ENCODE assay signal across 19 cellular contexts in the genomic region with DNA sequence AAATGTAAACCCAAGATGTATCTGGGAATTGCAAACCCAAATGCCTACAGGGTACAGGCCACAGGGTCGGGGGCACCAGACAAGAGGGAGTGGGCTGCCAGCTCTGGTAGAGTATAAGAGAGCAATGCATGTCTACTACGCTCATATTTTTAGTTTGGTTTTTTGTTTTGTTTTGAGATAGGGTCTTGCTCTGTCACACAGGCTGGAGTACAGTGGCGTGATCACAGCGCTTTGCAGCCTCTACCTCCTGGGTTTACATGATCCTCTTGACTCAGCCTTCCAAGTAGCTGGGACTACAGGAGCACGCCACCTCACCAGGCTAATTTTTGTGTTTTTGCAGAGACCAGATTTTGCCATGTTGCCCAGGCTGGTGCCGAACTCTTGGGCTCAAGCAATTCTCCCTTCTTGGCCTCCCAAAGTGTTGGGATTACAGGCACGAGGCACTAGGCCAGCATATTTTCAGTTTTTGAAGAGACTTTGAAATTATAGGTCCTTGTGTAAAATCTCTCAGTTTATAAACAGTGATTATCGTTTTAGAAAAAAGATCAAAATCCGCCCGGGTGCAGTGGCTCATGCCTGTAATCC. TPM values are rescaled to one million over a fixed set of nuclear protein-coding genes. Genes with fewer than 3 reads are reported as not detected.
DNase-seq lines count a peak whose midpoint lies in the region; ATAC-seq, FAIRE-seq and TF ChIP-seq lines count a peak whose summit lies in the region.
"Had no signal": no experiment of that assay in that cellular context is flagged by ENCODE, and none has a peak within 500 bp of the region (broad histone marks: within the 10 kb centered on the region; RNA-seq: fewer than 3 reads in every experiment).

No MANE protein-coding gene starts in this region.

- no peaks in the 10 kb centered on the region for H3K36me3 ChIP-seq in GM23338 (ENCODE audit: insufficient read depth)
- no peaks in the 10 kb centered on the region for H3K36me3 ChIP-seq in OCI-LY7 (ENCODE audit: insufficient read depth, low read length)
- no peaks in the 10 kb centered on the region for H3K36me3 ChIP-seq in GM12878 (ENCODE audit: control insufficient read depth in 2 of 2, insufficient read depth in 2 of 2, low read length in 1 of 2)
- no peaks in the 10 kb centered on the region for H3K36me3 ChIP-seq in heart right ventricle
- H3K36me3 ChIP-seq: gastroesophageal sphincter had no signal

- TF ChIP-seq POLR2A in GM12878 (IDR thresholded peaks at IDR 0.05; ENCODE audit: low read depth, low read length): no peak

- H3K4me1 ChIP-seq in GM23338 (ENCODE audit: insufficient read depth): no peaks in the 10 kb centered on the region
- no peaks in the 10 kb centered on the region for H3K4me1 ChIP-seq in OCI-LY7 (ENCODE audit: insufficient read depth, low read length, poor library complexity, severe bottlenecking)
- no peaks in the 10 kb centered on the region for H3K4me1 ChIP-seq in GM12878 (ENCODE audit: control insufficient read depth, insufficient read depth, low read length)
- peaks cover 0 to 7% (median 0%) of the 10 kb centered on the region in 9 donors for H3K4me1 ChIP-seq in heart right ventricle

- DNase-seq in GM23338 (ENCODE audit: low spot score) (no peak), OCI-LY7 (ENCODE audit: low spot score) (no peak), GM12878 (ENCODE audit: low read depth, low spot score) (no peak), SHP77 treated with DMSO at 0.1 percent for 48 hours (lab: John Stamatoyannopoulos, UW) (no peak), posterior cingulate gyrus (no peak), heart right ventricle (no peak)
- DNase-seq in stimulated activated naive B cell treated with anti-CD40 and anti-IgM and Interleukin-4, amounts not matched to agents 10 μg/mL and 1 μg/mL and 100 μg/mL, for 72 hours: no peak
- DNase-seq: effector memory CD8-positive, alpha-beta T cell; H7; mesenchymal stem cell; NCI-H1105 treated with DMSO at 0.1 percent for 48 hours; NCI-H2081; NCI-H345; substantia nigra had no signal

- peak; percentile 66 for FAIRE-seq in GM12878 (lab: Jason Lieb, UNC)
- FAIRE-seq: GM18507 had no signal

- H3K4me3 Mint-ChIP-seq in GM23338: no peak overlapping the region
- no peak overlapping the region for H3K4me3 Mint-ChIP-seq in stimulated activated naive B cell treated with anti-CD40 and anti-IgM and Interleukin-4, amounts not matched to agents 10 μg/mL and 1 μg/mL and 100 μg/mL, for 72 hours
- H3K4me3 Mint-ChIP-seq: brain; effector memory CD8-positive, alpha-beta T cell; WTC11 had no signal

- H3K27ac ChIP-seq in GM23338 (ENCODE audit: low read depth) (no peak overlapping the region), OCI-LY7 (ENCODE audit: low read depth, low read length, poor library complexity, severe bottlenecking) (no peak overlapping the region), GM12878 (ENCODE audit: control insufficient read depth, insufficient read depth) (no peak overlapping the region), heart right ventricle (peak overlapping the region in 1 of 10 donors; percentile 1)

- SMC1A ChIA-PET in GM12878 (lab: Charles Lee; ENCODE audit: uncharacterized antibody, unreplicated experiment): interaction anchor here (0.6 to 2.4 kb wide), 4 partner anchors 11 to 309 kb away, joined by 4 to 7 read pairs (median 6); a partner anchor contains a TSS

- H3K9me3 ChIP-seq in OCI-LY7 (ENCODE audit: low read length): peaks cover 12% of the 10 kb centered on the region; the same call in 1 of the 2 replicates
- peaks cover 4% of the 10 kb centered on the region; the same call in 2 of the 3 replicates for H3K9me3 ChIP-seq in GM12878 (replicated peaks; ENCODE audit: control insufficient read depth, insufficient read depth, low read length)
- H3K9me3 ChIP-seq in heart right ventricle: peaks cover 0 to 23% (median 8%) of the 10 kb centered on the region in 11 donors

- CTCF ChIA-PET in OCI-LY7 (lab: Charles Lee; ENCODE audit: unreplicated experiment) (no interaction called here), GM12878 (lab: Yijun Ruan, JAX) (interaction anchor here (1.2 to 1.9 kb wide), 5 partner anchors 10 to 98 kb away, joined by 3 to 8 read pairs (median 4); no protein-coding TSS in a partner anchor)

- H4K20me1 ChIP-seq in GM23338 (replicated peaks; ENCODE audit: insufficient read depth) (no peaks in the 10 kb centered on the region), OCI-LY7 (ENCODE audit: insufficient read depth, low read length) (no peaks in the 10 kb centered on the region), GM12878 (ENCODE audit: control insufficient read depth, insufficient read depth) (no peaks in the 10 kb centered on the region)

- BruUV-seq in OCI-LY7 (replicated peaks; lab: Mats Ljungman, UMichigan): no TSS peak
- BruUV-seq in GM12878 (replicated peaks; lab: Mats Ljungman, UMichigan): no TSS peak

- H3K9ac ChIP-seq in GM12878 (ENCODE audit: control insufficient read depth, insufficient read depth, low read length): no peak overlapping the region

- H3K79me2 ChIP-seq in GM23338 (replicated peaks; ENCODE audit: insufficient read depth) (no peaks in the 10 kb centered on the region), OCI-LY7 (ENCODE audit: insufficient read depth, low read depth, low read length) (no peaks in the 10 kb centered on the region), GM12878 (ENCODE audit: control insufficient read depth, insufficient read depth, low read length) (no peaks in the 10 kb centered on the region)

- TF ChIP-seq CTCF in GM23338 (conservative IDR thresholded peaks at IDR 0.05; ENCODE audit: low read depth in 2 of 2): no peak
- TF ChIP-seq CTCF in OCI-LY7 (conservative IDR thresholded peaks at IDR 0.05; ENCODE audit: low read length): no peak
- TF ChIP-seq CTCF in GM12878 (IDR thresholded peaks at IDR 0.05 in 2 of 3, conservative IDR thresholded peaks at IDR 0.05 in 1 of 3; ENCODE audit: control insufficient read depth in 2 of 3, extremely low read depth in 1 of 3, insufficient read depth in 1 of 3, low read depth in 3 of 3, low read length in 3 of 3): no peak
- no peak for TF ChIP-seq CTCF in heart right ventricle (IDR thresholded peaks at IDR 0.05)

- no peaks in the 10 kb centered on the region for H3F3A ChIP-seq in GM23338 (replicated peaks; ENCODE audit: low read depth)

- 87% methylated on average over 10 of the region's 10 CpGs for WGBS in GM12878 (ENCODE audit: insufficient coverage, insufficient replicate concordance, low lambda C conversion rate, missing lambda C conversion rate)
- WGBS in heart right ventricle, 2 donors: 92 to 96% methylated on average over 10 of the region's 10 CpGs

- H3K27me3 Mint-ChIP-seq in GM23338 (ENCODE audit: insufficient read depth, low read depth, poor library complexity): peaks cover 4% of the 10 kb centered on the region
- H3K27me3 Mint-ChIP-seq in stimulated activated naive B cell treated with anti-CD40 and anti-IgM and Interleukin-4, amounts not matched to agents 10 μg/mL and 1 μg/mL and 100 μg/mL, for 72 hours: peaks cover 4 to 8% of the 10 kb centered on the region in 2 donors

- ATAC-seq in GM23338: no peak
- no peak for ATAC-seq in GM12878
- no peak for ATAC-seq in stimulated activated naive B cell treated with anti-CD40 and anti-IgM and Interleukin-4, amounts not matched to agents 10 μg/mL and 1 μg/mL and 100 μg/mL, for 72 hours (replicated peaks)
- no peak for ATAC-seq in heart right ventricle
- ATAC-seq: effector memory CD8-positive, alpha-beta T cell; esophagus mucosa; WTC11 had no signal

- POLR2A ChIA-PET in OCI-LY7 (lab: Charles Lee) (interaction anchor here (1.0 to 2.1 kb wide), 3 partner anchors 10 to 22 kb away, joined by 3 to 13 read pairs (median 7); a partner anchor contains a TSS), GM12878 (lab: Charles Lee) (interaction anchor here (1.9 kb wide), 1 partner anchor 11 kb away, joined by 4 read pairs; a partner anchor contains a TSS)

- intact Hi-C loops in OCI-LY7 (cut with micrococcal nuclease; ENCODE audit: unreplicated experiment) (no loop called here), GM12878 (cut with micrococcal nuclease; ENCODE audit: unreplicated experiment) (no loop called here), posterior cingulate gyrus (cut with DNase I) (no loop called here), heart right ventricle (cut with DNase I) (no loop called here)

- H3K9me3 Mint-ChIP-seq in GM23338: peaks cover 18% of the 10 kb centered on the region; the same call in 2 of the 3 replicates
- peaks cover 9 to 14% of the 10 kb centered on the region in 2 donors for H3K9me3 Mint-ChIP-seq in stimulated activated naive B cell treated with anti-CD40 and anti-IgM and Interleukin-4, amounts not matched to agents 10 μg/mL and 1 μg/mL and 100 μg/mL, for 72 hours

- H3K27ac Mint-ChIP-seq in GM23338: no peak overlapping the region
- peak overlapping the region; percentile 90 for H3K27ac Mint-ChIP-seq in stimulated activated naive B cell treated with anti-CD40 and anti-IgM and Interleukin-4, amounts not matched to agents 10 μg/mL and 1 μg/mL and 100 μg/mL, for 72 hours
- H3K27ac Mint-ChIP-seq: brain; effector memory CD8-positive, alpha-beta T cell; WTC11 had no signal

- H3K4me3 ChIP-seq in GM23338 (no peak overlapping the region), OCI-LY7 (ENCODE audit: low read depth, low read length, poor library complexity, severe bottlenecking) (no peak overlapping the region), GM12878 (no peak overlapping the region), heart right ventricle (no peak overlapping the region)
- H3K4me3 ChIP-seq: gastroesophageal sphincter had no signal

- RAD21 ChIA-PET in GM12878 (lab: Charles Lee; ENCODE audit: unreplicated experiment): interaction anchor here (2.4 kb wide), 1 partner anchor 12 kb away, joined by 14 read pairs; a partner anchor contains a TSS

- no peak for TF ChIP-seq EP300 in GM12878 (IDR thresholded peaks at IDR 0.05; ENCODE audit: borderline replicate concordance in 1 of 2, control insufficient read depth in 1 of 2, low read depth in 2 of 2, low read length in 2 of 2)

- no peaks in the 10 kb centered on the region for H3K4me1 Mint-ChIP-seq in GM23338
- peaks cover 12 to 14% of the 10 kb centered on the region in 2 donors for H3K4me1 Mint-ChIP-seq in stimulated activated naive B cell treated with anti-CD40 and anti-IgM and Interleukin-4, amounts not matched to agents 10 μg/mL and 1 μg/mL and 100 μg/mL, for 72 hours
- H3K4me1 Mint-ChIP-seq: brain, WTC11 had no signal

- in situ Hi-C loops in GM12878 (cut with MboI): no loop called here

- H2AFZ ChIP-seq in GM23338: peak overlapping the region; percentile 78; the same call in 1 of the 2 replicates
- 0 out of 2 replicates have a peak overlapping the region, but pooled peaks have one; percentile 18 for H2AFZ ChIP-seq in OCI-LY7 (ENCODE audit: low read length)
- H2AFZ ChIP-seq in GM12878 (ENCODE audit: control insufficient read depth, low read depth, low read length): peak overlapping the region; percentile 67

- H3K27me3 ChIP-seq in GM23338 (ENCODE audit: insufficient read depth): no peaks in the 10 kb centered on the region
- H3K27me3 ChIP-seq in GM12878 (replicated peaks in 1 of 2; ENCODE audit: control insufficient read depth in 2 of 2, insufficient read depth in 2 of 2, low read length in 1 of 2): no peaks in the 10 kb centered on the region
- H3K27me3 ChIP-seq in heart right ventricle: no peaks in the 10 kb centered on the region

- TF ChIP-seq RAD21 in GM12878 (IDR thresholded peaks at IDR 0.05; ENCODE audit: insufficient read depth, low read depth, low read length): no peak

- H3K9me2 ChIP-seq in GM23338 (ENCODE audit: insufficient read depth) (no peaks in the 10 kb centered on the region), OCI-LY7 (ENCODE audit: insufficient read depth, low read length) (no peaks in the 10 kb centered on the region)

- H3K4me2 ChIP-seq in GM23338 (no peak overlapping the region), OCI-LY7 (ENCODE audit: low read length) (no peak overlapping the region), GM12878 (ENCODE audit: control insufficient read depth, insufficient read depth) (no peak overlapping the region)

- H3K36me3 Mint-ChIP-seq in GM23338 (ENCODE audit: low read depth): peaks cover 5% of the 10 kb centered on the region; the same call in 2 of the 3 replicates
- H3K36me3 Mint-ChIP-seq in stimulated activated naive B cell treated with anti-CD40 and anti-IgM and Interleukin-4, amounts not matched to agents 10 μg/mL and 1 μg/mL and 100 μg/mL, for 72 hours: peaks cover 6 to 8% of the 10 kb centered on the region in 2 donors
- H3K36me3 Mint-ChIP-seq: brain had no signal

RNA-seq across cellular contexts. Expression of a gene that starts 11.1 kb away (rescaled TPM):
- 1.1 and 1.6 TPM in 2 replicates for total RNA-seq in GM23338 (2014; rRNA removed; shearing (Covaris generic))
- 1.9 and 2.2 TPM in 2 replicates for polyA plus RNA-seq in GM23338 (2016; fragmentation: Nextera tagmentation; extraction: Ambion mirVana)
- 5.5 and 14.5 TPM in 2 replicates for total RNA-seq in OCI-LY7 (2014; rRNA removed; shearing (Covaris generic))
- 5.9 and 7.6 TPM in 2 replicates for total RNA-seq in OCI-LY7 (2022)
- 16.9 and 18.2 TPM in 2 replicates for total RNA-seq in GM12878 (2013; cell fraction: nucleolus; rRNA removed)
- total RNA-seq in GM12878 (2014; rRNA removed): 14.7 and 15.2 TPM in 2 replicates
- total RNA-seq in GM12878 (2014; rRNA removed; fragmentation: Illumina TruSeq; extraction: Trizol): 6.5 and 7.7 TPM in 2 replicates
- total RNA-seq in GM12878 (2021): 9.9 and 12.1 TPM in 2 replicates
- polyA plus RNA-seq in GM12878 (2011; ENCODE audit: low read depth): 4.5 TPM
- 6.5 and 12.0 TPM in 2 replicates for polyA plus RNA-seq in GM12878 (2011; rRNA removed)
- polyA plus RNA-seq in GM12878 (2011; cell fraction: cytosol; rRNA removed): 14.3 and 16.3 TPM in 2 replicates
- 14.8 and 16.5 TPM in 2 replicates for polyA plus RNA-seq in GM12878 (2011; cell fraction: nucleus; rRNA removed)
- polyA plus RNA-seq in GM12878 (2012): 8.6 and 11.8 TPM in 2 replicates
- polyA plus RNA-seq in GM12878 (2014; fragmentation: Illumina TruSeq; extraction: Trizol): 7.8 and 9.8 TPM in 2 replicates
- polyA plus RNA-seq in GM12878 (2014; fragmentation: Nextera tagmentation; extraction: Ambion mirVana): 1 to 10 TPM; 2.0 to 4.2 TPM
- 13.3 and 14.8 TPM in 2 replicates for polyA plus RNA-seq in GM12878 (2014; rRNA removed)
- 10 to 100 TPM; 13.8 to 14.6 TPM for polyA plus RNA-seq in GM12878 (2016; fragmentation: Nextera tagmentation; extraction: Ambion mirVana)
- 5.0 and 8.7 TPM in 2 replicates for polyA minus RNA-seq in GM12878 (2011; rRNA and poly(A)+ RNA removed)
- 2.7 and 4.3 TPM in 2 replicates for polyA minus RNA-seq in GM12878 (2011; cell fraction: cytosol; rRNA and poly(A)+ RNA removed)
- polyA minus RNA-seq in GM12878 (2011; cell fraction: nucleus; rRNA and poly(A)+ RNA removed): 1.9 and 4.3 TPM in 2 replicates
- total RNA-seq in heart right ventricle: 10 to 100 TPM in 3 of 10 donors, 1 to 10 TPM in 7; 3.5 to 21.0 (median 5.6) TPM
- polyA plus RNA-seq in heart right ventricle: 10 to 100 TPM; 11.7 to 18.7 TPM

Comparison
In these comparisons a context has a peak if more than half of its experiments do, and no peak if none do; other contexts are left out.
1. H2AFZ ChIP-seq: peak in every context shown above with its lines; median percentile 78 in GM23338; 67 in GM12878; 18 in OCI-LY7.